In the genomic region with DNA sequence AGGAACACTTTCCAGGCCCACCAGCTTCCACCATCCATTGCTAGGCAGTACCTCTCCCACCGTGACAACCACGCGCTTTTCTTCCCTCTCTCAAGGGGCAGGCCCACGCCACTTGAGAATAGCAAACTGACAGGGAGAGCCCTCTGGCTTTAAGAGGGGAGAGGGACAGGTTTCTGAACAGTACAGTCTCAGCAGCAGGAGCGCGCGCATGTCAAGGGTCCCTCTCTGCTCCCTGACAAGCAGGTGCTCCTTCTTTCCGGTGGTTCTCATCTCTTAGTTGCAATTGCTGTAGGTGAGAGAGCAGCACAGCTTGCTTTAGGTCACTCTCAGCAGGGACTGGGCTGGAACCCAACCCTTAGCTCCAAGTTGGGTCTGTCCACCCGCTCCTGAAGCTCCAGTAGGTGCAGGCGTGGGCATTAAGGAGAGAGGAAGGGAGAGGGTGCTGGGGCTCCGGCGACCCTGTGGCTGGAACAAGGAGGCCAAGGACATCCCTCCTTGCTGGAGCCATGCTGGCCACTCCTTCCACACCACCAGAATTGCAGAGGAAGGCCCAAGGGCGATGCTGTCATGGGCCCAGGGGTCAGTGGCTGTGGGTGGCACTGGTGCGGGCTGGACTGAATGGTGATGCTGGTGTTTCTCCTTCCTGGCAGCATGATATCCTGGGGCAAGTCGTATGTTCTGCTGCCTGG, we compare ENCODE assay signal across 1 cellular context.
TF ChIP-seq lines count a peak whose summit lies in the region.

No MANE protein-coding gene starts in this region.

TF ChIP-seq in HCT116, 20 proteins besides CTCF, POLR2A, EP300 and RAD21 (continued from another document):
- TF ChIP-seq, protein P1, sequence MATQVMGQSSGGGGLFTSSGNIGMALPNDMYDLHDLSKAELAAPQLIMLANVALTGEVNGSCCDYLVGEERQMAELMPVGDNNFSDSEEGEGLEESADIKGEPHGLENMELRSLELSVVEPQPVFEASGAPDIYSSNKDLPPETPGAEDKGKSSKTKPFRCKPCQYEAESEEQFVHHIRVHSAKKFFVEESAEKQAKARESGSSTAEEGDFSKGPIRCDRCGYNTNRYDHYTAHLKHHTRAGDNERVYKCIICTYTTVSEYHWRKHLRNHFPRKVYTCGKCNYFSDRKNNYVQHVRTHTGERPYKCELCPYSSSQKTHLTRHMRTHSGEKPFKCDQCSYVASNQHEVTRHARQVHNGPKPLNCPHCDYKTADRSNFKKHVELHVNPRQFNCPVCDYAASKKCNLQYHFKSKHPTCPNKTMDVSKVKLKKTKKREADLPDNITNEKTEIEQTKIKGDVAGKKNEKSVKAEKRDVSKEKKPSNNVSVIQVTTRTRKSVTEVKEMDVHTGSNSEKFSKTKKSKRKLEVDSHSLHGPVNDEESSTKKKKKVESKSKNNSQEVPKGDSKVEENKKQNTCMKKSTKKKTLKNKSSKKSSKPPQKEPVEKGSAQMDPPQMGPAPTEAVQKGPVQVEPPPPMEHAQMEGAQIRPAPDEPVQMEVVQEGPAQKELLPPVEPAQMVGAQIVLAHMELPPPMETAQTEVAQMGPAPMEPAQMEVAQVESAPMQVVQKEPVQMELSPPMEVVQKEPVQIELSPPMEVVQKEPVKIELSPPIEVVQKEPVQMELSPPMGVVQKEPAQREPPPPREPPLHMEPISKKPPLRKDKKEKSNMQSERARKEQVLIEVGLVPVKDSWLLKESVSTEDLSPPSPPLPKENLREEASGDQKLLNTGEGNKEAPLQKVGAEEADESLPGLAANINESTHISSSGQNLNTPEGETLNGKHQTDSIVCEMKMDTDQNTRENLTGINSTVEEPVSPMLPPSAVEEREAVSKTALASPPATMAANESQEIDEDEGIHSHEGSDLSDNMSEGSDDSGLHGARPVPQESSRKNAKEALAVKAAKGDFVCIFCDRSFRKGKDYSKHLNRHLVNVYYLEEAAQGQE (IDR thresholded peaks at IDR 0.05; ENCODE audit: low read depth), result no peak
- TF ChIP-seq SP1 (IDR thresholded peaks at IDR 0.05; ENCODE audit: low read depth), result no peak
- no peak for TF ChIP-seq SIN3A (IDR thresholded peaks at IDR 0.05; ENCODE audit: low read depth)
- TF ChIP-seq ELF1 (IDR thresholded peaks at IDR 0.05; ENCODE audit: borderline replicate concordance, low read depth), result no peak
- TF ChIP-seq EGR1 (IDR thresholded peaks at IDR 0.05; ENCODE audit: low read depth), result no peak
- TF ChIP-seq ZNF274 (IDR thresholded peaks at IDR 0.05; ENCODE audit: low read depth, low read length), result no peak
- TF ChIP-seq JUND (IDR thresholded peaks at IDR 0.05), result no peak
- TF ChIP-seq POLR2AphosphoS5 (IDR thresholded peaks at IDR 0.05; ENCODE audit: low read depth, low read length), result no peak
- TF ChIP-seq, protein P2, sequence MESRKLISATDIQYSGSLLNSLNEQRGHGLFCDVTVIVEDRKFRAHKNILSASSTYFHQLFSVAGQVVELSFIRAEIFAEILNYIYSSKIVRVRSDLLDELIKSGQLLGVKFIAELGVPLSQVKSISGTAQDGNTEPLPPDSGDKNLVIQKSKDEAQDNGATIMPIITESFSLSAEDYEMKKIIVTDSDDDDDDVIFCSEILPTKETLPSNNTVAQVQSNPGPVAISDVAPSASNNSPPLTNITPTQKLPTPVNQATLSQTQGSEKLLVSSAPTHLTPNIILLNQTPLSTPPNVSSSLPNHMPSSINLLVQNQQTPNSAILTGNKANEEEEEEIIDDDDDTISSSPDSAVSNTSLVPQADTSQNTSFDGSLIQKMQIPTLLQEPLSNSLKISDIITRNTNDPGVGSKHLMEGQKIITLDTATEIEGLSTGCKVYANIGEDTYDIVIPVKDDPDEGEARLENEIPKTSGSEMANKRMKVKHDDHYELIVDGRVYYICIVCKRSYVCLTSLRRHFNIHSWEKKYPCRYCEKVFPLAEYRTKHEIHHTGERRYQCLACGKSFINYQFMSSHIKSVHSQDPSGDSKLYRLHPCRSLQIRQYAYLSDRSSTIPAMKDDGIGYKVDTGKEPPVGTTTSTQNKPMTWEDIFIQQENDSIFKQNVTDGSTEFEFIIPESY (IDR thresholded peaks at IDR 0.05; ENCODE audit: extremely low read depth, insufficient replicate concordance, low read length), result no peak
- TF ChIP-seq EZH2phosphoT487 (IDR thresholded peaks at IDR 0.05; ENCODE audit: borderline replicate concordance), result no peak
- no peak for TF ChIP-seq YY1 (IDR thresholded peaks at IDR 0.05; ENCODE audit: extremely low read depth, insufficient replicate concordance, low read depth, low read length)
- TF ChIP-seq CBX3 (IDR thresholded peaks at IDR 0.05; ENCODE audit: low read depth), result no peak
- no peak for TF ChIP-seq TCF7L2 (IDR thresholded peaks at IDR 0.05; ENCODE audit: borderline replicate concordance, extremely low read depth, insufficient read depth, insufficient read length)
- no peak for TF ChIP-seq FOSL1 (IDR thresholded peaks at IDR 0.05; ENCODE audit: low read depth)
